23 cellular contexts compared by ENCODE assay signal in the genomic region with DNA sequence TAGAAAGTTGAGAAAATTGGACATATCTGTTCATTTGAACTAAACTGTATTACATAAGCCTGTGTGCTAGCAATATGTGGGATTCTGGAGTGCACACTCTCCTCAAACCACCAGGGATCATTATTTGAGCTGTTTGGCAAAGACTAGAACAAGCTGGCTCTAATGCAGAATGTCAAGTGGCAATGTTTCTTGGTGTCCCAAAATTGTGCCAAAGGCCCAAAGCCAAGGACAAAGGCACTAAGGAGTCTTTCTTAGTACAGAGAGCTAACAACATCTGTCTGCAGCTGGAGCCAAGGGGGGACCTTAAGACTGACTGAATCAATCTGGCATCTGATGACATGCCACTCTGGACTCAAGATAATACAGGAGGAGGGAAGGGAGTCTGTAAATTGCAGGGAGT.
DNase-seq lines count a peak whose midpoint lies in the region; TF ChIP-seq lines count a peak whose summit lies in the region.
"Had no signal": no experiment of that assay in that cellular context is flagged by ENCODE, and none has a peak within 500 bp of the region (broad histone marks: within the 10 kb centered on the region; RNA-seq: fewer than 3 reads in every experiment).

No MANE protein-coding gene starts in this region.

- H3K4me3 ChIP-seq in BLaER1 (no peak overlapping the region), left ventricle myocardium inferior (no peak overlapping the region)
- H3K4me3 ChIP-seq: psoas muscle, spleen, stomach, uterus had no signal

- TF ChIP-seq CTCF in left ventricle myocardium inferior (IDR thresholded peaks at IDR 0.05; ENCODE audit: borderline replicate concordance) = peak; percentile 62
- TF ChIP-seq CTCF in GM13977 (IDR thresholded peaks at IDR 0.05; ENCODE audit: extremely low read depth, insufficient read depth, missing control alignments) = no peak

- H3K4me1 ChIP-seq in BLaER1 (peaks cover 67% of the 10 kb centered on the region), left ventricle myocardium inferior (peaks cover 59% of the 10 kb centered on the region)
- H3K4me1 ChIP-seq: foreskin keratinocyte, psoas muscle, spleen, stomach, uterus had no signal

- peaks cover 8% of the 10 kb centered on the region for H3K9me3 ChIP-seq in BLaER1
- peaks cover 9% of the 10 kb centered on the region for H3K9me3 ChIP-seq in left ventricle myocardium inferior (replicated peaks)
- H3K9me3 ChIP-seq: psoas muscle, SK-N-SH had no signal

- intact Hi-C loops in left ventricle myocardium inferior (cut with micrococcal nuclease) = no loop called here

- H3K27ac ChIP-seq in BLaER1 = no peak overlapping the region
- H3K27ac ChIP-seq in left ventricle myocardium inferior (replicated peaks) = peak overlapping the region; percentile 80
- H3K27ac ChIP-seq: C4-2B, epithelial cell of prostate, foreskin keratinocyte, psoas muscle, stomach, uterus had no signal

- no peaks in the 10 kb centered on the region for H4K20me1 ChIP-seq in BLaER1

- peak overlapping the region; percentile 44; the same call in 1 of the 2 replicates for H3K4me2 ChIP-seq in BLaER1
- H3K4me2 ChIP-seq: SK-N-SH had no signal

- peaks cover 4% of the 10 kb centered on the region; the same call in 1 of the 2 replicates for H3K36me3 ChIP-seq in BLaER1
- no peaks in the 10 kb centered on the region for H3K36me3 ChIP-seq in left ventricle myocardium inferior
- H3K36me3 ChIP-seq: spleen, stomach, uterus had no signal

- H3K27me3 ChIP-seq in BLaER1 (no peaks in the 10 kb centered on the region), left ventricle myocardium inferior (ENCODE audit: low read depth) (no peaks in the 10 kb centered on the region)
- H3K27me3 ChIP-seq: foreskin keratinocyte, spleen, stomach, uterus had no signal

- in situ Hi-C loops in GM13977 (cut with MboI; ENCODE audit: low pct_unique_long_range_greater_than_20kb, low sequenced_read_pairs, unreplicated experiment) = no loop called here

- DNase-seq in NCI-H446 (lab: John Stamatoyannopoulos, UW) = peak; percentile 25 to 73
- peak; percentile 68 for DNase-seq in left ventricle myocardium inferior
- DNase-seq in putamen (ENCODE audit: low spot score) = peak; percentile 27
- no peak for DNase-seq in UCSD-AML1 (lab: John Stamatoyannopoulos, UW; ENCODE audit: unreplicated experiment)
- no peak for DNase-seq in GM13977 (ENCODE audit: low spot score)
- DNase-seq in NCI-H345 (lab: John Stamatoyannopoulos, UW) = no peak
- no peak for DNase-seq in NCI-H1694 (lab: John Stamatoyannopoulos, UW)
- DNase-seq: activated CD4-positive, alpha-beta memory T cell treated with anti-CD3 and anti-CD28 coated beads for 36 hours; activated naive CD4-positive, alpha-beta T cell treated with Interleukin-2 at 50 U/mL for 16 hours; activated T-cell treated with anti-CD3 and anti-CD28 coated beads for 4 hours; foreskin keratinocyte; GDM1; NCI-H187 treated with DMSO at 0.1 percent for 48 hours; NCI-H510A; SK-N-SH; spleen; stimulated activated CD4-positive, alpha-beta T cell treated with anti-CD3 and anti-CD28 coated beads, Interleukin-4, amount 100 ng/mL, for 24 hours; stomach; uterus had no signal

- no peak overlapping the region for H3K9ac ChIP-seq in BLaER1
- H3K9ac ChIP-seq: SK-N-SH had no signal

Comparison
In these comparisons a context has a peak if more than half of its experiments do, and no peak if none do; other contexts are left out.
1. DNase-seq: peak in NCI-H446 (2 of 2), left ventricle myocardium inferior (single experiment) and putamen (single experiment); none in UCSD-AML1 (single experiment), GM13977 (single experiment), NCI-H345 (single experiment) and NCI-H1694 (single experiment).